ENCODE assay signal across 23 cellular contexts in genomic region chrX:39734174-39734776, GRCh38.
DNase-seq lines count a peak whose midpoint lies in the region; ATAC-seq and TF ChIP-seq lines count a peak whose summit lies in the region.
"Had no signal": no experiment of that assay in that cellular context is flagged by ENCODE, and none has a peak within 500 bp of the region (broad histone marks: within the 10 kb centered on the region; RNA-seq: fewer than 3 reads in every experiment).

No MANE protein-coding gene starts in this region.

- POLR2A ChIA-PET in HEK293 (lab: Yijun Ruan, JAX), result no interaction called here

- H3K4me3 ChIP-seq in HEK293 (ENCODE audit: low read depth, low read length) (no peak overlapping the region), stomach (no peak overlapping the region)
- H3K4me3 ChIP-seq: BLaER1 treated with 17β-estradiol and CSF1 and Interleukin-3, amounts not matched to agents 10 nM and 100 nM; SK-N-MC had no signal

- H3K27ac ChIP-seq in HEK293 (ENCODE audit: extremely low read depth, low read depth, low read length) (no peak overlapping the region), VCaP (peak overlapping the region; percentile 70), stomach (peak overlapping the region in 1 of 5 donors; percentile 7)
- H3K27ac ChIP-seq: BLaER1 treated with 17β-estradiol and CSF1 and Interleukin-3, amounts not matched to agents 10 nM and 100 nM; RWPE1; SK-N-MC had no signal

- WGBS in stomach, 5 donors, result 23 to 41% (median 32%) methylated on average over 2 of the region's 2 CpGs

- H3K4me1 ChIP-seq in HEK293 (ENCODE audit: control insufficient read depth, insufficient read depth, low read length), result 0 out of 2 replicates have a peak, but pooled peaks cover 4% of the 10 kb centered on the region
- peaks cover 10 to 46% (median 30%) of the 10 kb centered on the region in 4 donors for H3K4me1 ChIP-seq in stomach

- peaks cover 0 to 16% (median 0%) of the 10 kb centered on the region in 3 donors for H3K27me3 ChIP-seq in stomach
- H3K27me3 ChIP-seq: BLaER1 treated with 17β-estradiol and CSF1 and Interleukin-3, amounts not matched to agents 10 nM and 100 nM had no signal

- H3K36me3 ChIP-seq in HEK293 (ENCODE audit: control insufficient read depth in 2 of 2, insufficient read depth in 1 of 2, low read length in 2 of 2) (no peaks in the 10 kb centered on the region), stomach (no peaks in the 10 kb centered on the region)
- H3K36me3 ChIP-seq: BLaER1 treated with 17β-estradiol and CSF1 and Interleukin-3, amounts not matched to agents 10 nM and 100 nM had no signal

- DNase-seq in DMS79 treated with DMSO at 0.1 percent for 48 hours (lab: John Stamatoyannopoulos, UW), result peak; percentile 1
- no peak for DNase-seq in DMS79 (lab: John Stamatoyannopoulos, UW)
- peak; percentile 75 for DNase-seq in stomach
- DNase-seq: 8988T; CD8-positive, alpha-beta T cell; EL; GF-D8; NCI-H1105; NCI-H146; NCI-H2081; NCI-H2227 treated with DMSO at 0.1 percent for 48 hours; NCI-H510A; NCI-H748 treated with DMSO at 0.1 percent for 48 hours; SHP77 treated with DMSO at 0.1 percent for 48 hours; SW 1271 had no signal

- CTCF ChIA-PET in HEK293 (lab: Yijun Ruan, JAX), result interaction anchor here (0.6 kb wide), 1 partner anchor 81 kb away, joined by 4 read pairs; no protein-coding TSS in a partner anchor

- no peak for TF ChIP-seq EP300 in stomach (IDR thresholded peaks at IDR 0.05)

- ATAC-seq in GM18517 (IDR thresholded peaks at IDR 0.05; ENCODE audit: unreplicated experiment), result no peak
- no peak for ATAC-seq in HG03442 (IDR thresholded peaks at IDR 0.05; ENCODE audit: unreplicated experiment)
- ATAC-seq: CD8-positive, alpha-beta T cell; HCT116 had no signal

- H3K9me3 ChIP-seq in HEK293 (ENCODE audit: control insufficient read depth, insufficient read depth, low read depth, low read length), result no peaks in the 10 kb centered on the region
- peaks cover 0 to 5% (median 0%) of the 10 kb centered on the region in 4 donors for H3K9me3 ChIP-seq in stomach
- H3K9me3 ChIP-seq: BLaER1 treated with 17β-estradiol and CSF1 and Interleukin-3, amounts not matched to agents 10 nM and 100 nM had no signal

- TF ChIP-seq CTCF in HEK293 (tag by site-specific recombination; IDR thresholded peaks at IDR 0.05) (no peak), VCaP (conservative IDR thresholded peaks at IDR 0.05) (no peak), stomach (IDR thresholded peaks at IDR 0.05) (no peak)

- TF ChIP-seq POLR2A in stomach (IDR thresholded peaks at IDR 0.05), result no peak

- intact Hi-C loops in stomach (cut with DNase I; ENCODE audit: low total_unique reads), result no loop called here

TF ChIP-seq in HEK293, 187 proteins besides CTCF, POLR2A, EP300 and RAD21:
- TF ChIP-seq ZNF768 (tag by site-specific recombination; IDR thresholded peaks at IDR 0.05), result 0 out of 2 replicates have a peak, but pooled peaks have one; percentile 37
- TF ChIP-seq, protein P1, sequence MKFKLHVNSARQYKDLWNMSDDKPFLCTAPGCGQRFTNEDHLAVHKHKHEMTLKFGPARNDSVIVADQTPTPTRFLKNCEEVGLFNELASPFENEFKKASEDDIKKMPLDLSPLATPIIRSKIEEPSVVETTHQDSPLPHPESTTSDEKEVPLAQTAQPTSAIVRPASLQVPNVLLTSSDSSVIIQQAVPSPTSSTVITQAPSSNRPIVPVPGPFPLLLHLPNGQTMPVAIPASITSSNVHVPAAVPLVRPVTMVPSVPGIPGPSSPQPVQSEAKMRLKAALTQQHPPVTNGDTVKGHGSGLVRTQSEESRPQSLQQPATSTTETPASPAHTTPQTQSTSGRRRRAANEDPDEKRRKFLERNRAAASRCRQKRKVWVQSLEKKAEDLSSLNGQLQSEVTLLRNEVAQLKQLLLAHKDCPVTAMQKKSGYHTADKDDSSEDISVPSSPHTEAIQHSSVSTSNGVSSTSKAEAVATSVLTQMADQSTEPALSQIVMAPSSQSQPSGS (tag by site-specific recombination; IDR thresholded peaks at IDR 0.05; ENCODE audit: low read depth), result peak; percentile 44; the same call in 1 of the 2 replicates
- no peak for TF ChIP-seq ZNF266 (tag by site-specific recombination; IDR thresholded peaks at IDR 0.05; ENCODE audit: low read depth)
- no peak for TF ChIP-seq ZNF132 (tag by site-specific recombination; IDR thresholded peaks at IDR 0.05; ENCODE audit: borderline replicate concordance)
- no peak for TF ChIP-seq ZBTB48 (tag by site-specific recombination; IDR thresholded peaks at IDR 0.05)
- TF ChIP-seq, protein P2, sequence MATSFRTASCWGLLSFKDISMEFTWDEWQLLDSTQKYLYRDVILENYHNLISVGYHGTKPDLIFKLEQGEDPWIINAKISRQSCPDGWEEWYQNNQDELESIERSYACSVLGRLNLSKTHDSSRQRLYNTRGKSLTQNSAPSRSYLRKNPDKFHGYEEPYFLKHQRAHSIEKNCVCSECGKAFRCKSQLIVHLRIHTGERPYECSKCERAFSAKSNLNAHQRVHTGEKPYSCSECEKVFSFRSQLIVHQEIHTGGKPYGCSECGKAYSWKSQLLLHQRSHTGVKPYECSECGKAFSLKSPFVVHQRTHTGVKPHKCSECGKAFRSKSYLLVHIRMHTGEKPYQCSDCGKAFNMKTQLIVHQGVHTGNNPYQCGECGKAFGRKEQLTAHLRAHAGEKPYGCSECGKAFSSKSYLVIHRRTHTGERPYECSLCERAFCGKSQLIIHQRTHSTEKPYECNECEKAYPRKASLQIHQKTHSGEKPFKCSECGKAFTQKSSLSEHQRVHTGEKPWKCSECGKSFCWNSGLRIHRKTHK (tag by site-specific recombination; IDR thresholded peaks at IDR 0.05), result no peak
